17 cellular contexts compared by ENCODE assay signal in the genomic region with DNA sequence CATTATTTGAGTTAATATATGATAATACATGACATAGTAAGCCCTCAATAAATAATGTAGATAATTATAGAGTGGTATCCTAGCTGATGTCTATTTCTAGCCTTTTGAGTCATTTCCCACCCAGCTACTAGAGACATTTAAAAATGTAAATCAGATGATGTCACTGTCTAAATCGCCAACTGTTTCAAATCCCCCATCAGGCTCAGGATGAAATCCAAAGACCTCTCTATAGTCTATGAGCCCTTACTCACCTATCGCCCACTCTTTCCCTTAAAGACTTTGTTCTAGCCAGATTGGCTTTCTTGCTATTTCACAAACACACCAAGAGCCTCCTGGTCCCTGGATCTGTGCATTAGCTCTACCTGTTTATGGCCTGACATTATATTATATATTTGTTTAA.
"Had no signal": no experiment of that assay in that cellular context is flagged by ENCODE, and none has a peak within 500 bp of the region (broad histone marks: within the 10 kb centered on the region; RNA-seq: fewer than 3 reads in every experiment).

No MANE protein-coding gene starts in this region.

- ATAC-seq: gastroesophageal sphincter; left lobe of liver; naive thymus-derived CD8-positive, alpha-beta T cell; sciatic nerve had no signal

- H3K4me3 Mint-ChIP-seq: naive thymus-derived CD8-positive, alpha-beta T cell had no signal

- DNase-seq: dermis blood vessel endothelial cell; esophagus squamous epithelium; foreskin fibroblast; glutamatergic neuron; islet precursor cell; mammary epithelial cell; naive thymus-derived CD8-positive, alpha-beta T cell; posterior cingulate gyrus; stimulated activated CD4-positive, alpha-beta T cell treated with anti-CD3 and anti-CD28 coated beads, Interleukin-2, amount 100 ng/mL, for 24 hours; stimulated activated CD4-positive, alpha-beta T cell treated with anti-CD3 and anti-CD28 coated beads, Interleukin-4, amount 100 ng/mL, for 4 hours; stimulated activated naive CD4-positive, alpha-beta T cell treated with Interleukin-2 at 50 U/mL for 16 hours; tibial artery; upper lobe of left lung; uterus had no signal

- H3K27ac Mint-ChIP-seq: naive thymus-derived CD8-positive, alpha-beta T cell had no signal
